In genomic region chr7:69418865-69419670, GRCh38 we compare ENCODE assay signal across 16 cellular contexts.
"Had no signal": no experiment of that assay in that cellular context is flagged by ENCODE, and none has a peak within 500 bp of the region (broad histone marks: within the 10 kb centered on the region; RNA-seq: fewer than 3 reads in every experiment).

No MANE protein-coding gene starts in this region.

- H3K4me3 ChIP-seq: breast epithelium, lung, skin epidermis, tibial nerve, vagina had no signal

- H3K27me3 Mint-ChIP-seq: activated CD4-positive, alpha-beta T cell treated with anti-CD3 and anti-CD28 coated beads, Interleukin-2, amount 10 ng/mL, durations not matched to agents 7 days and 5 days had no signal

- ATAC-seq: naive thymus-derived CD8-positive, alpha-beta T cell had no signal

- H3K27ac Mint-ChIP-seq: activated CD4-positive, alpha-beta T cell treated with anti-CD3 and anti-CD28 coated beads, Interleukin-2, amount 10 ng/mL, durations not matched to agents 7 days and 5 days; endodermal cell; naive thymus-derived CD8-positive, alpha-beta T cell had no signal

- H3K4me1 Mint-ChIP-seq: activated CD4-positive, alpha-beta T cell treated with anti-CD3 and anti-CD28 coated beads, Interleukin-2, amount 10 ng/mL, durations not matched to agents 7 days and 5 days; naive thymus-derived CD8-positive, alpha-beta T cell had no signal

- FAIRE-seq: TTC549 had no signal

- H3K4me1 ChIP-seq: breast epithelium, parathyroid adenoma, vagina had no signal

- DNase-seq: activated CD4-positive, alpha-beta T cell treated with anti-CD3 and anti-CD28 coated beads, Interleukin-2, amount 10 ng/mL, durations not matched to agents 7 days and 5 days; activated CD4-positive, CD25-positive, alpha-beta regulatory T cell; activated naive CD4-positive, alpha-beta T cell treated with anti-CD3 and anti-CD28 coated beads, Interleukin-2, amount 50 U/mL, for 16 hours; amygdala; endodermal cell; left cardiac atrium; naive thymus-derived CD8-positive, alpha-beta T cell; stimulated activated CD4-positive, alpha-beta T cell treated with anti-CD3 and anti-CD28 coated beads, Interleukin-4, amount 100 ng/mL, for 4 hours; T-helper 2 cell had no signal

- H3K4me3 Mint-ChIP-seq: activated CD4-positive, alpha-beta T cell treated with anti-CD3 and anti-CD28 coated beads, Interleukin-2, amount 10 ng/mL, durations not matched to agents 7 days and 5 days; endodermal cell; naive thymus-derived CD8-positive, alpha-beta T cell had no signal

- H3K9me3 ChIP-seq: vagina had no signal

- H3K27ac ChIP-seq: breast epithelium, parathyroid adenoma, skin epidermis, tibial nerve, vagina had no signal
